In the genomic region with DNA sequence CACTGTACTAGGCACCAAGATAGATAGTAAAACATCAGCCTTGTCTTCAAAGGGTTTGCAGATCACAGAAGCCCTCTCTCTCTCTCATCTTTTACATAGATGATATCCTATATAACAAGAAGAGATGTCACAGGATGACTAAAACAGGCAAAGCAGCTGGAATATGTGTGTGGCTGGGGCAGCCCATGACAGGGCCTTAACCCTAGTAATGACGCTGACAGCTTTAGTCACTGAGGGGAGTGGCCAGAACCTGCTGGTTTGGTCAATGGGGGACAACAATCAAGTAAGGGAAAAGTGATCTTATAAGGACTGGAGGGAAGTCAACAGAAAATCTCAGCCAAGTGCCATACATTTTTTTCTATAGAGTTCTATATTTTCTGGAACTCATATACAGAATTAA, we compare ENCODE assay signal across 11 cellular contexts. TPM values are rescaled to one million over a fixed set of nuclear protein-coding genes. Genes with fewer than 3 reads are reported as not detected.
A peak's percentile ranks its signal among the peaks of the same experiment; 100 is the strongest.
DNase-seq lines count a peak whose midpoint lies in the region; ATAC-seq and TF ChIP-seq lines count a peak whose summit lies in the region.
"Had no signal": no experiment of that assay in that cellular context is flagged by ENCODE, and none has a peak within 500 bp of the region (broad histone marks: within the 10 kb centered on the region; RNA-seq: fewer than 3 reads in every experiment).

No MANE protein-coding gene starts in this region.

- H3K27ac ChIP-seq in body of pancreas = no peak overlapping the region

- H3K4me1 ChIP-seq in body of pancreas = no peaks in the 10 kb centered on the region

- no peaks in the 10 kb centered on the region for H3K36me3 ChIP-seq in body of pancreas (replicated peaks in 1 of 2; ENCODE audit: insufficient read depth in 1 of 2, low read depth in 2 of 2)

- DNase-seq in activated CD4-positive, alpha-beta T cell treated with anti-CD3 and anti-CD28 coated beads for 4 hours = peak; percentile 21 to 30
- DNase-seq in stimulated activated CD4-positive, alpha-beta T cell treated with anti-CD3 and anti-CD28 coated beads, Interleukin-4, amount 100 ng/mL, for 48 hours (ENCODE audit: low read depth in 2 of 2) = peak; percentile 28 to 46
- DNase-seq in NCI-H187 treated with DMSO at 0.1 percent for 48 hours (lab: John Stamatoyannopoulos, UW) (no peak), body of pancreas (no peak), ACHN (no peak)
- DNase-seq: hippocampal formation, NCI-H446 had no signal

- ATAC-seq in GM19023 (IDR thresholded peaks at IDR 0.05; ENCODE audit: unreplicated experiment) = peak; percentile 25
- ATAC-seq in esophagus mucosa = peak; percentile 92
- no peak for ATAC-seq in GM18517 (IDR thresholded peaks at IDR 0.05; ENCODE audit: unreplicated experiment)
- ATAC-seq in body of pancreas = no peak

- TF ChIP-seq POLR2A in body of pancreas (IDR thresholded peaks at IDR 0.05) = no peak

- H3K4me3 ChIP-seq in body of pancreas = no peak overlapping the region
- H3K4me3 ChIP-seq: skin epidermis had no signal

- in situ Hi-C loops in ACHN (cut with HindIII; ENCODE audit: low pct_ligation_motif_present, low pct_unique_long_range_greater_than_20kb, low sequenced_read_pairs) = no loop called here

- intact Hi-C loops in body of pancreas (cut with DNase I) = loop anchor here (10.0 kb wide), 1 partner anchor 402 kb away; a partner anchor contains a TSS

- TF ChIP-seq CTCF in body of pancreas (IDR thresholded peaks at IDR 0.05) = no peak

- H3K9me3 ChIP-seq in body of pancreas = no peaks in the 10 kb centered on the region

- 92 to 95% methylated on average over 1 of the region's 1 CpG for WGBS in body of pancreas, 2 donors

- H3K27me3 ChIP-seq in body of pancreas = no peaks in the 10 kb centered on the region

RNA-seq across cellular contexts. Expression of a gene that starts 41.9 kb away (rescaled TPM):
- total RNA-seq in esophagus mucosa = 14.1 TPM
- 10 to 100 TPM; 22.4 to 23.1 TPM for total RNA-seq in body of pancreas

Comparison
In these comparisons a context has a peak if more than half of its experiments do, and no peak if none do; other contexts are left out.
1. ATAC-seq: peak in GM19023 (single experiment) and esophagus mucosa (single experiment); none in GM18517 (single experiment) and body of pancreas (single experiment).
2. DNase-seq: peak in activated CD4-positive, alpha-beta T cell treated with anti-CD3 and anti-CD28 coated beads for 4 hours (2 of 2) and stimulated activated CD4-positive, alpha-beta T cell treated with anti-CD3 and anti-CD28 coated beads, Interleukin-4, amount 100 ng/mL, for 48 hours (2 of 2); none in NCI-H187 treated with DMSO at 0.1 percent for 48 hours (single experiment), body of pancreas (0 of 4) and ACHN (single experiment).